Comparison of ENCODE assay signal across 24 cellular contexts in genomic region chr2:8593239-8593638, GRCh38.
"Had no signal": no experiment of that assay in that cellular context is flagged by ENCODE, and none has a peak within 500 bp of the region (broad histone marks: within the 10 kb centered on the region; RNA-seq: fewer than 3 reads in every experiment).

No MANE protein-coding gene starts in this region.

- H3K36me3 Mint-ChIP-seq: immature natural killer cell; naive thymus-derived CD8-positive, alpha-beta T cell had no signal

- H3K9me3 ChIP-seq: colonic mucosa, esophagus squamous epithelium, heart right ventricle, left lung, neutrophil, pancreas, right lobe of liver, thoracic aorta, tibial nerve, upper lobe of left lung had no signal

- H3K27me3 ChIP-seq: colonic mucosa, heart right ventricle, left lung, neutrophil, pancreas, right lobe of liver, tibial nerve, upper lobe of left lung had no signal

- DNase-seq: colonic mucosa; effector CD8-positive, alpha-beta T cell; esophagus squamous epithelium; foreskin melanocyte; glutamatergic neuron; heart right ventricle; hypothalamus; immature natural killer cell; left lung; mesenchymal stem cell; midbrain; retina; right lobe of liver; stimulated activated CD4-positive, alpha-beta T cell treated with anti-CD3 and anti-CD28 coated beads, Interleukin-15, amount 100 ng/mL, for 24 hours; stimulated activated CD4-positive, alpha-beta T cell treated with anti-CD3 and anti-CD28 coated beads, Interleukin-2, amount 100 ng/mL, for 48 hours; stimulated activated naive B cell treated with anti-CD40 and anti-IgM and Interleukin-4, amounts not matched to agents 10 μg/mL and 1 μg/mL and 100 μg/mL, for 72 hours; upper lobe of left lung had no signal

- H3K4me1 ChIP-seq: colonic mucosa, pancreas, upper lobe of left lung had no signal

- H3K4me3 ChIP-seq: colonic mucosa, esophagus squamous epithelium, heart right ventricle, left lung, pancreas, right lobe of liver, thoracic aorta, tibial nerve, upper lobe of left lung had no signal

- H3K27ac Mint-ChIP-seq: dendritic cell treated with granulocyte-macrophage colony-stimulating factor and Interleukin-4, amounts not matched to agents 40 ng/mL and 50 ng/mL, for 4 days; immature natural killer cell; naive thymus-derived CD8-positive, alpha-beta T cell; stimulated activated naive CD8-positive, alpha-beta T cell treated with anti-CD3 and anti-CD28 coated beads, Interleukin-15, Interleukin-2, amounts not matched to agents 100 ng/mL and 50 ng/mL, for 24 hours had no signal

- H3K9me3 Mint-ChIP-seq: dendritic cell treated with granulocyte-macrophage colony-stimulating factor and Interleukin-4, amounts not matched to agents 40 ng/mL and 50 ng/mL, for 4 days; immature natural killer cell; naive thymus-derived CD8-positive, alpha-beta T cell; stimulated activated naive B cell treated with anti-CD40 and anti-IgM and Interleukin-4, amounts not matched to agents 10 μg/mL and 1 μg/mL and 100 μg/mL, for 72 hours; stimulated activated naive CD8-positive, alpha-beta T cell treated with anti-CD3 and anti-CD28 coated beads, Interleukin-15, Interleukin-2, amounts not matched to agents 100 ng/mL and 50 ng/mL, for 24 hours had no signal

- H3K36me3 ChIP-seq: colonic mucosa, esophagus squamous epithelium, heart right ventricle, left lung, neutrophil, pancreas, right lobe of liver, thoracic aorta, tibial nerve, upper lobe of left lung had no signal

- H3K27ac ChIP-seq: colonic mucosa, esophagus squamous epithelium, left lung, neutrophil, pancreas, right lobe of liver, thoracic aorta, tibial nerve, upper lobe of left lung had no signal

- H3K4me3 Mint-ChIP-seq: dendritic cell treated with granulocyte-macrophage colony-stimulating factor and Interleukin-4, amounts not matched to agents 40 ng/mL and 50 ng/mL, for 4 days; immature natural killer cell; naive thymus-derived CD8-positive, alpha-beta T cell; stimulated activated naive B cell treated with anti-CD40 and anti-IgM and Interleukin-4, amounts not matched to agents 10 μg/mL and 1 μg/mL and 100 μg/mL, for 72 hours; stimulated activated naive CD8-positive, alpha-beta T cell treated with anti-CD3 and anti-CD28 coated beads, Interleukin-15, Interleukin-2, amounts not matched to agents 100 ng/mL and 50 ng/mL, for 24 hours had no signal
